In genomic region chr6:70370496-70370895, GRCh38 we compare ENCODE assay signal across 29 cellular contexts.
"Had no signal": no experiment of that assay in that cellular context is flagged by ENCODE, and none has a peak within 500 bp of the region (broad histone marks: within the 10 kb centered on the region; RNA-seq: fewer than 3 reads in every experiment).

No MANE protein-coding gene starts in this region.

- FAIRE-seq: colon had no signal

- DNase-seq: activated CD4-positive, alpha-beta T cell treated with anti-CD3 and anti-CD28 coated beads for 1 hour; activated CD4-positive, alpha-beta T cell treated with anti-CD3 and anti-CD28 coated beads for 4 hours; activated CD4-positive, alpha-beta T cell treated with anti-CD3 and anti-CD28 coated beads, Interleukin-2, amount 50 U/mL, for 1 hour; activated CD4-positive, alpha-beta T cell treated with anti-CD3 and anti-CD28 coated beads, Interleukin-2, amount 50 U/mL, for 48 hours; activated CD4-positive, CD25-positive, alpha-beta regulatory T cell; activated CD8-positive, alpha-beta memory T cell treated with anti-CD3 and anti-CD28 coated beads for 24 hours; activated CD8-positive, alpha-beta T cell treated with anti-CD3 and anti-CD28 coated beads for 36 hours; activated effector memory CD4-positive, alpha-beta T cell treated with anti-CD3 and anti-CD28 coated beads, Interleukin-2, amount 50 U/mL, for 16 hours; activated naive CD4-positive, alpha-beta T cell treated with anti-CD3 and anti-CD28 coated beads for 36 hours; activated naive CD8-positive, alpha-beta T cell treated with anti-CD3 and anti-CD28 coated beads for 36 hours; activated naive CD8-positive, alpha-beta T cell treated with anti-CD3 and anti-CD28 coated beads, Interleukin-2, amount 50 U/mL, for 24 hours; activated T-cell treated with anti-CD3 and anti-CD28 coated beads, Interleukin-2, amount 50 U/mL, for 1 hour; activated T-cell treated with anti-CD3 and anti-CD28 coated beads, Interleukin-2, amount 50 U/mL, for 48 hours; adrenal gland; amygdala; aorta; body of pancreas; caudate nucleus; cortex of kidney; dermis blood vessel endothelial cell; effector CD4-positive, alpha-beta T cell; effector memory CD8-positive, alpha-beta T cell; erythroblast; foreskin keratinocyte; gastrocnemius medialis; hippocampal formation; T-helper 17 cell; T1000 had no signal
